16 cellular contexts compared by ENCODE assay signal in the genomic region with DNA sequence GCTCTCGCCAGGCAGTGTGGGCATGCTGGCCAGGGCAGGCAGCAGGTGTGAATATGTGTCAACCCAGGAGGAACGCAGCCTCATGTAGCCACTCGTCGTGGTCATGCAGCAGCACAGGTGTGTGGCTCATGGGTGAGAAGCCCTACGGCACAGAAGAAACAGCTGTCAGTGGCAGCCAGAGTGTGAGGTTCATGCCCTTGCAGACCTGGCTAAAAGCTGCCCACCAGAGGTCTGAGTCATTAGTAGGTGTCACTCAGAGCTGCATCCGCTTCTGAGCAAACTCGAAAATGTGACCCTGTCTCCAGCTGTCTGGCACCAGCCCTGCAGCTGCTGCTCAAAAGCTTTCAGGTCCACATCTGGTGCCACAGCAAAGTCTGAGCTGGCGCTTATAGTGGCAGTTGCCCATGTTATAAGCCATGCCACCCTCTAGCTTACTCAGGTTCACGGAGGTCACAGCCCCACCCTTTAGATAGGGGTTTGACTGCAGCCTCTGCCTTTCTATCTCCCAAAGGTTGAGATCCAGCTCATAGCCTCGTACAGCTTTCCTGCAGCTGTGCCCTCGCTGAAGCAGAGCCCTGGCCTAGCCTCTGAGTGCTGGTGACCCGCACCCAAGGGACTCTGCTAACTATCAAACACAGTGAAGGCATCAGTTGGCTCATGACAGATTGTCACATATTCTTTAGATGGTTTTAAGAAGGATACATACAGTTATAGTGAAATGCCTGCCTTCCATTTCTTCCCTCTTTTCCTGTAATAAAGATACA.
DNase-seq lines count a peak whose midpoint lies in the region; ATAC-seq and TF ChIP-seq lines count a peak whose summit lies in the region.
"Had no signal": no experiment of that assay in that cellular context is flagged by ENCODE, and none has a peak within 500 bp of the region (broad histone marks: within the 10 kb centered on the region; RNA-seq: fewer than 3 reads in every experiment).

No MANE protein-coding gene starts in this region.

- H2AFZ ChIP-seq in MM.1S (ENCODE audit: low read length) = 0 out of 2 replicates have a peak overlapping the region, but pooled peaks have one; percentile 19

- no peaks in the 10 kb centered on the region for H3K79me2 ChIP-seq in MM.1S (ENCODE audit: low read length)

- H3K36me3 ChIP-seq in MM.1S (replicated peaks; ENCODE audit: insufficient read depth, low read length) (no peaks in the 10 kb centered on the region), MG63 (no peaks in the 10 kb centered on the region), heart right ventricle (no peaks in the 10 kb centered on the region), gastroesophageal sphincter (no peaks in the 10 kb centered on the region)
- H3K36me3 ChIP-seq: heart left ventricle, upper lobe of right lung had no signal

- no peak for TF ChIP-seq EP300 in gastroesophageal sphincter (IDR thresholded peaks at IDR 0.05)

- peaks cover 4% of the 10 kb centered on the region; the same call in 1 of the 2 replicates for H3K4me1 ChIP-seq in MM.1S (ENCODE audit: low read length)
- no peaks in the 10 kb centered on the region for H3K4me1 ChIP-seq in heart right ventricle
- H3K4me1 ChIP-seq in gastroesophageal sphincter = no peaks in the 10 kb centered on the region
- H3K4me1 ChIP-seq: heart left ventricle, upper lobe of right lung had no signal

- no peak overlapping the region for H3K4me3 Mint-ChIP-seq in activated T-cell treated with anti-CD3 and anti-CD28 coated beads, Interleukin-2, amount 50 U/mL, for 72 hours
- H3K4me3 Mint-ChIP-seq in stimulated activated memory B cell treated with anti-CD40 and anti-IgM and Interleukin-4, amounts not matched to agents 10 μg/mL and 1 μg/mL and 100 μg/mL, for 72 hours = no peak overlapping the region

- no peaks in the 10 kb centered on the region for H3K27me3 ChIP-seq in MM.1S (replicated peaks; ENCODE audit: insufficient read depth, low read length)
- no peaks in the 10 kb centered on the region for H3K27me3 ChIP-seq in MG63
- H3K27me3 ChIP-seq in heart right ventricle = no peaks in the 10 kb centered on the region
- no peaks in the 10 kb centered on the region for H3K27me3 ChIP-seq in gastroesophageal sphincter
- H3K27me3 ChIP-seq: heart left ventricle, upper lobe of right lung had no signal

- TF ChIP-seq POLR2A in gastroesophageal sphincter (IDR thresholded peaks at IDR 0.05) = no peak

- no peaks in the 10 kb centered on the region; the same call in 1 of the 2 replicates for H3F3A ChIP-seq in MM.1S (ENCODE audit: insufficient read depth, low read length)

- H3K9me3 Mint-ChIP-seq in activated T-cell treated with anti-CD3 and anti-CD28 coated beads, Interleukin-2, amount 50 U/mL, for 72 hours = peaks cover 0 to 2% of the 10 kb centered on the region in 2 donors
- peaks cover 6% of the 10 kb centered on the region for H3K9me3 Mint-ChIP-seq in stimulated activated memory B cell treated with anti-CD40 and anti-IgM and Interleukin-4, amounts not matched to agents 10 μg/mL and 1 μg/mL and 100 μg/mL, for 72 hours

- peak overlapping the region; percentile 49 for H3K4me2 ChIP-seq in MM.1S (ENCODE audit: low read depth, low read length)

- H3K36me3 Mint-ChIP-seq in activated T-cell treated with anti-CD3 and anti-CD28 coated beads, Interleukin-2, amount 50 U/mL, for 72 hours (ENCODE audit: insufficient read depth in 2 of 2) = peaks cover 0 to 1% of the 10 kb centered on the region in 2 donors
- no peaks in the 10 kb centered on the region for H3K36me3 Mint-ChIP-seq in stimulated activated memory B cell treated with anti-CD40 and anti-IgM and Interleukin-4, amounts not matched to agents 10 μg/mL and 1 μg/mL and 100 μg/mL, for 72 hours

- no peaks in the 10 kb centered on the region for H4K20me1 ChIP-seq in MM.1S (ENCODE audit: insufficient read depth, low read length)

- ATAC-seq in activated T-cell treated with anti-CD3 and anti-CD28 coated beads, Interleukin-2, amount 50 U/mL, for 72 hours (replicated peaks in 1 of 2) = peak; percentile 44 to 47
- ATAC-seq in HG02759 (IDR thresholded peaks at IDR 0.05; ENCODE audit: unreplicated experiment) = peak; percentile 44
- peak; percentile 29 for ATAC-seq in stimulated activated memory B cell treated with anti-CD40 and anti-IgM and Interleukin-4, amounts not matched to agents 10 μg/mL and 1 μg/mL and 100 μg/mL, for 72 hours
- no peak for ATAC-seq in heart right ventricle
- no peak for ATAC-seq in gastroesophageal sphincter
- ATAC-seq: heart left ventricle, left colon, upper lobe of right lung had no signal

- no peak overlapping the region; the same call in 1 of the 2 replicates for H3K4me3 ChIP-seq in MM.1S (ENCODE audit: low read length)
- H3K4me3 ChIP-seq in MG63 = no peak overlapping the region
- no peak overlapping the region for H3K4me3 ChIP-seq in heart right ventricle
- H3K4me3 ChIP-seq in gastroesophageal sphincter = no peak overlapping the region
- H3K4me3 ChIP-seq: heart left ventricle, upper lobe of right lung had no signal

- no peak overlapping the region for H3K27ac Mint-ChIP-seq in activated T-cell treated with anti-CD3 and anti-CD28 coated beads, Interleukin-2, amount 50 U/mL, for 72 hours
- no peak overlapping the region for H3K27ac Mint-ChIP-seq in stimulated activated memory B cell treated with anti-CD40 and anti-IgM and Interleukin-4, amounts not matched to agents 10 μg/mL and 1 μg/mL and 100 μg/mL, for 72 hours

- no peak for DNase-seq in activated T-cell treated with anti-CD3 and anti-CD28 coated beads, Interleukin-2, amount 50 U/mL, for 72 hours
- DNase-seq in activated T-cell treated with anti-CD3 and anti-CD28 coated beads, Interleukin-2, amount 50 U/mL, for 48 hours = no peak
- DNase-seq in MM.1S (peak; percentile 86), MG63 (no peak), heart right ventricle (no peak)
- DNase-seq: cerebellar nuclear complex; H7; Karpas-422; left colon; NCI-H2029 treated with DMSO at 0.1 percent for 48 hours; stimulated activated CD4-positive, alpha-beta T cell treated with anti-CD3 and anti-CD28 coated beads, Interleukin-2, amount 100 ng/mL, for 24 hours; upper lobe of right lung had no signal

- H3K9me2 ChIP-seq in MM.1S (replicated peaks; ENCODE audit: insufficient read depth, low read length) = no peaks in the 10 kb centered on the region

- H3K4me1 Mint-ChIP-seq in activated T-cell treated with anti-CD3 and anti-CD28 coated beads, Interleukin-2, amount 50 U/mL, for 72 hours (ENCODE audit: low read depth) = peaks cover 4% of the 10 kb centered on the region
- no peaks in the 10 kb centered on the region for H3K4me1 Mint-ChIP-seq in stimulated activated memory B cell treated with anti-CD40 and anti-IgM and Interleukin-4, amounts not matched to agents 10 μg/mL and 1 μg/mL and 100 μg/mL, for 72 hours

- H3K9me3 ChIP-seq in MM.1S (replicated peaks; ENCODE audit: insufficient read depth, low read length) = no peaks in the 10 kb centered on the region
- no peaks in the 10 kb centered on the region for H3K9me3 ChIP-seq in MG63
- H3K9me3 ChIP-seq in heart right ventricle = peaks cover 0 to 8% (median 0%) of the 10 kb centered on the region in 11 donors
- H3K9me3 ChIP-seq in gastroesophageal sphincter = peaks cover 0 to 4% (median 0%) of the 10 kb centered on the region in 3 donors
- H3K9me3 ChIP-seq: upper lobe of right lung had no signal

- TF ChIP-seq CTCF in MM.1S (IDR thresholded peaks at IDR 0.05; ENCODE audit: low read length) = no peak
- TF ChIP-seq CTCF in heart right ventricle (IDR thresholded peaks at IDR 0.05) = no peak
- TF ChIP-seq CTCF in gastroesophageal sphincter (IDR thresholded peaks at IDR 0.05) = no peak

- H3K9ac ChIP-seq in MM.1S (ENCODE audit: low read length) = no peak overlapping the region

- peak overlapping the region; percentile 52; the same call in 1 of the 2 replicates for H3K27ac ChIP-seq in MM.1S (ENCODE audit: low read length)
- H3K27ac ChIP-seq in heart right ventricle = no peak overlapping the region
- H3K27ac ChIP-seq in gastroesophageal sphincter = no peak overlapping the region
- H3K27ac ChIP-seq: heart left ventricle, upper lobe of right lung had no signal

- WGBS in heart right ventricle, 2 donors = 73 to 74% methylated on average over 12 of the region's 12 CpGs
- 67 to 100% methylated on average over 1 to 2 of the region's 12 CpGs for WGBS in gastroesophageal sphincter (ENCODE audit: low coverage in 1 of 2), 2 donors

- H3K27me3 Mint-ChIP-seq in activated T-cell treated with anti-CD3 and anti-CD28 coated beads, Interleukin-2, amount 50 U/mL, for 72 hours (ENCODE audit: low read depth) = peaks cover 7% of the 10 kb centered on the region
- H3K27me3 Mint-ChIP-seq in stimulated activated memory B cell treated with anti-CD40 and anti-IgM and Interleukin-4, amounts not matched to agents 10 μg/mL and 1 μg/mL and 100 μg/mL, for 72 hours = no peaks in the 10 kb centered on the region

- intact Hi-C loops in heart right ventricle (cut with DNase I) = no loop called here

Comparison
In these comparisons a context has a peak if more than half of its experiments do, and no peak if none do; other contexts are left out.
1. ATAC-seq: peak in activated T-cell treated with anti-CD3 and anti-CD28 coated beads, Interleukin-2, amount 50 U/mL, for 72 hours (2 of 2), HG02759 (single experiment) and stimulated activated memory B cell treated with anti-CD40 and anti-IgM and Interleukin-4, amounts not matched to agents 10 μg/mL and 1 μg/mL and 100 μg/mL, for 72 hours (single experiment); none in heart right ventricle (0 of 8) and gastroesophageal sphincter (single experiment).